1 cellular context compared by ENCODE assay signal in the genomic region with DNA sequence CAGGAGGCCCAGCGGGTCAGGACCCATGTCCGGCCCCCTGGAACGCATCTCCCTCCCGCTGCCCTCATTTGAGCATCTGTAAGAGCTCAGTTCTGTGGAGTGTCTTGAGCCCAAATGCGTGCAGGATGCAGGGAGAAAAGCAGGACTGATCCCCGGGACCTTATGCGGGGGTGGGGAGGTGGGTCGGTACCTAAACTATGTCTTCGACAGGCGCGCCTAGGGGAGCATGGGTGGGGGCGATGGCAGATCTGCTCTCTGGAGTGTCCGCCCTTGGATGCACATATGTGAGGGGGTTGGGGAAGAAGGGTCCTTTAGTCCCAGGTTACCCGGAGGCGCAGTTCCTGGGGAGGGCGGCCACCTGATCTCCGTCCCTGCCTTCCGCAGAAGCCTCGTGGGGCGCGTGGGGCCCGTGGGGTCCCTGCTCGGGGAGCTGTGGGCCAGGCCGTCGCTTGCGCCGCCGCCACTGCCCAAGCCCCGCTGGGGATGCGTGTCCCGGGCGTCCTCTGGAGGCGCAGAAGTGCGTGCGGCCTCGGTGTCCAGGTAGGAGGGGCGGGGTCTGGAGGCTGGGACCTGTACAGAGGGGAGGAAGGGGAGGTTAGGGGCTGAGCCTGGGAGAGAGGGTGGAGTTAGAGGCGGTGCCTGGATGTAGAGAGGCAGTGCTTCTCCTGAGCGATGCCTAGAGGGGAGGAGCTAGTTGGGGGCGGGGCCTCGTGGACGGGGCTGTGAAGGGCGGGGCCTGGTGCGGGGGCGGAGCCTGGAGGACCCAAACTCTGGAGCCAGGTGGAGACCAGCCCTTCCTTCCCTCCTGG.
TF ChIP-seq lines count a peak whose summit lies in the region.

No MANE protein-coding gene starts in this region.

TF ChIP-seq in HEK293, 187 proteins besides CTCF, POLR2A, EP300 and RAD21 (continued from another document):
- TF ChIP-seq, protein P1, sequence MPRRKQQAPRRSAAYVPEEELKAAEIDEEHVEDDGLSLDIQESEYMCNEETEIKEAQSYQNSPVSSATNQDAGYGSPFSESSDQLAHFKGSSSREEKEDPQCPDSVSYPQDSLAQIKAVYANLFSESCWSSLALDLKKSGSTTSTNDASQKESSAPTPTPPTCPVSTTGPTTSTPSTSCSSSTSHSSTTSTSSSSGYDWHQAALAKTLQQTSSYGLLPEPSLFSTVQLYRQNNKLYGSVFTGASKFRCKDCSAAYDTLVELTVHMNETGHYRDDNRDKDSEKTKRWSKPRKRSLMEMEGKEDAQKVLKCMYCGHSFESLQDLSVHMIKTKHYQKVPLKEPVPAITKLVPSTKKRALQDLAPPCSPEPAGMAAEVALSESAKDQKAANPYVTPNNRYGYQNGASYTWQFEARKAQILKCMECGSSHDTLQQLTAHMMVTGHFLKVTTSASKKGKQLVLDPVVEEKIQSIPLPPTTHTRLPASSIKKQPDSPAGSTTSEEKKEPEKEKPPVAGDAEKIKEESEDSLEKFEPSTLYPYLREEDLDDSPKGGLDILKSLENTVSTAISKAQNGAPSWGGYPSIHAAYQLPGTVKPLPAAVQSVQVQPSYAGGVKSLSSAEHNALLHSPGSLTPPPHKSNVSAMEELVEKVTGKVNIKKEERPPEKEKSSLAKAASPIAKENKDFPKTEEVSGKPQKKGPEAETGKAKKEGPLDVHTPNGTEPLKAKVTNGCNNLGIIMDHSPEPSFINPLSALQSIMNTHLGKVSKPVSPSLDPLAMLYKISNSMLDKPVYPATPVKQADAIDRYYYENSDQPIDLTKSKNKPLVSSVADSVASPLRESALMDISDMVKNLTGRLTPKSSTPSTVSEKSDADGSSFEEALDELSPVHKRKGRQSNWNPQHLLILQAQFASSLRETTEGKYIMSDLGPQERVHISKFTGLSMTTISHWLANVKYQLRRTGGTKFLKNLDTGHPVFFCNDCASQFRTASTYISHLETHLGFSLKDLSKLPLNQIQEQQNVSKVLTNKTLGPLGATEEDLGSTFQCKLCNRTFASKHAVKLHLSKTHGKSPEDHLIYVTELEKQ (tag by site-specific recombination; IDR thresholded peaks at IDR 0.05; ENCODE audit: borderline replicate concordance), result no peak
- TF ChIP-seq, protein P2, sequence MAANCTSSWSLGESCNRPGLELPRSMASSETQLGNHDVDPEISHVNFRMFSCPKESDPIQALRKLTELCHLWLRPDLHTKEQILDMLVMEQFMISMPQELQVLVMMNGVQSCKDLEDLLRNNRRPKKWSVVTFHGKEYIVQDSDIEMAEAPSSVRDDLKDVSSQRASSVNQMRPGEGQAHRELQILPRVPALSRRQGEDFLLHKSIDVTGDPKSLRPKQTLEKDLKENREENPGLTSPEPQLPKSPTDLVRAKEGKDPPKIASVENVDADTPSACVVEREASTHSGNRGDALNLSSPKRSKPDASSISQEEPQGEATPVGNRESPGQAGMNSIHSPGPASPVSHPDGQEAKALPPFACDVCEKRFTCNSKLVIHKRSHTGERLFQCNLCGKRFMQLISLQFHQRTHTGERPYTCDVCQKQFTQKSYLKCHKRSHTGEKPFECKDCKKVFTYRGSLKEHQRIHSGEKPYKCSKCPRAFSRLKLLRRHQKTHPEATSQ (tag by site-specific recombination; IDR thresholded peaks at IDR 0.05), result no peak
- TF ChIP-seq GFI1B (tag by site-specific recombination; IDR thresholded peaks at IDR 0.05), result no peak
- TF ChIP-seq HOXA7 (CRISPR knock-in tag; IDR thresholded peaks at IDR 0.05; ENCODE audit: borderline replicate concordance), result no peak
- TF ChIP-seq MEIS1 (CRISPR knock-in tag; IDR thresholded peaks at IDR 0.05; ENCODE audit: borderline replicate concordance), result no peak
- TF ChIP-seq, protein P3, sequence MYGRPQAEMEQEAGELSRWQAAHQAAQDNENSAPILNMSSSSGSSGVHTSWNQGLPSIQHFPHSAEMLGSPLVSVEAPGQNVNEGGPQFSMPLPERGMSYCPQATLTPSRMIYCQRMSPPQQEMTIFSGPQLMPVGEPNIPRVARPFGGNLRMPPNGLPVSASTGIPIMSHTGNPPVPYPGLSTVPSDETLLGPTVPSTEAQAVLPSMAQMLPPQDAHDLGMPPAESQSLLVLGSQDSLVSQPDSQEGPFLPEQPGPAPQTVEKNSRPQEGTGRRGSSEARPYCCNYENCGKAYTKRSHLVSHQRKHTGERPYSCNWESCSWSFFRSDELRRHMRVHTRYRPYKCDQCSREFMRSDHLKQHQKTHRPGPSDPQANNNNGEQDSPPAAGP (tag by site-specific recombination; IDR thresholded peaks at IDR 0.05), result no peak
- peak; percentile 48 for TF ChIP-seq SP3 (tag by site-specific recombination; IDR thresholded peaks at IDR 0.05)
- TF ChIP-seq ZNF274 (IDR thresholded peaks at IDR 0.05; ENCODE audit: low read length), result no peak
- TF ChIP-seq ZNF274 (tag by site-specific recombination; IDR thresholded peaks at IDR 0.05; ENCODE audit: borderline replicate concordance), result no peak
- TF ChIP-seq ZBTB1 (tag by site-specific recombination; IDR thresholded peaks at IDR 0.05), result no peak
- peak; percentile 47 for TF ChIP-seq SP2 (tag by site-specific recombination; IDR thresholded peaks at IDR 0.05)
- TF ChIP-seq, protein P4, sequence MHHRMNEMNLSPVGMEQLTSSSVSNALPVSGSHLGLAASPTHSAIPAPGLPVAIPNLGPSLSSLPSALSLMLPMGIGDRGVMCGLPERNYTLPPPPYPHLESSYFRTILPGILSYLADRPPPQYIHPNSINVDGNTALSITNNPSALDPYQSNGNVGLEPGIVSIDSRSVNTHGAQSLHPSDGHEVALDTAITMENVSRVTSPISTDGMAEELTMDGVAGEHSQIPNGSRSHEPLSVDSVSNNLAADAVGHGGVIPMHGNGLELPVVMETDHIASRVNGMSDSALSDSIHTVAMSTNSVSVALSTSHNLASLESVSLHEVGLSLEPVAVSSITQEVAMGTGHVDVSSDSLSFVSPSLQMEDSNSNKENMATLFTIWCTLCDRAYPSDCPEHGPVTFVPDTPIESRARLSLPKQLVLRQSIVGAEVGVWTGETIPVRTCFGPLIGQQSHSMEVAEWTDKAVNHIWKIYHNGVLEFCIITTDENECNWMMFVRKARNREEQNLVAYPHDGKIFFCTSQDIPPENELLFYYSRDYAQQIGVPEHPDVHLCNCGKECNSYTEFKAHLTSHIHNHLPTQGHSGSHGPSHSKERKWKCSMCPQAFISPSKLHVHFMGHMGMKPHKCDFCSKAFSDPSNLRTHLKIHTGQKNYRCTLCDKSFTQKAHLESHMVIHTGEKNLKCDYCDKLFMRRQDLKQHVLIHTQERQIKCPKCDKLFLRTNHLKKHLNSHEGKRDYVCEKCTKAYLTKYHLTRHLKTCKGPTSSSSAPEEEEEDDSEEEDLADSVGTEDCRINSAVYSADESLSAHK (tag by site-specific recombination; IDR thresholded peaks at IDR 0.05), result no peak
- TF ChIP-seq, protein P5, sequence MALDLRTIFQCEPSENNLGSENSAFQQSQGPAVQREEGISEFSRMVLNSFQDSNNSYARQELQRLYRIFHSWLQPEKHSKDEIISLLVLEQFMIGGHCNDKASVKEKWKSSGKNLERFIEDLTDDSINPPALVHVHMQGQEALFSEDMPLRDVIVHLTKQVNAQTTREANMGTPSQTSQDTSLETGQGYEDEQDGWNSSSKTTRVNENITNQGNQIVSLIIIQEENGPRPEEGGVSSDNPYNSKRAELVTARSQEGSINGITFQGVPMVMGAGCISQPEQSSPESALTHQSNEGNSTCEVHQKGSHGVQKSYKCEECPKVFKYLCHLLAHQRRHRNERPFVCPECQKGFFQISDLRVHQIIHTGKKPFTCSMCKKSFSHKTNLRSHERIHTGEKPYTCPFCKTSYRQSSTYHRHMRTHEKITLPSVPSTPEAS (tag by site-specific recombination; IDR thresholded peaks at IDR 0.05), result no peak
- TF ChIP-seq ZNF140 (tag by site-specific recombination; IDR thresholded peaks at IDR 0.05), result no peak
